8 cellular contexts compared by ENCODE assay signal in genomic region chr6:150866147-150867073, GRCh38. TPM values are rescaled to one million over a fixed set of nuclear protein-coding genes. Genes with fewer than 3 reads are reported as not detected.
DNase-seq lines count a peak whose midpoint lies in the region; ATAC-seq and TF ChIP-seq lines count a peak whose summit lies in the region.

No MANE protein-coding gene starts in this region.

- H3K27ac ChIP-seq in CD4-positive, CD25-positive, alpha-beta regulatory T cell (ENCODE audit: insufficient read depth, low read length, poor library complexity, severe bottlenecking) = peak overlapping the region; percentile 23

- peaks cover 12% of the 10 kb centered on the region for H3K4me1 ChIP-seq in CD4-positive, CD25-positive, alpha-beta regulatory T cell (ENCODE audit: control insufficient read depth, insufficient read depth, low read length, poor library complexity, severe bottlenecking)
- no peaks in the 10 kb centered on the region for H3K4me1 ChIP-seq in endocrine pancreas (ENCODE audit: control insufficient read depth, insufficient read depth, low read length)

- H3K36me3 ChIP-seq in CD4-positive, CD25-positive, alpha-beta regulatory T cell (ENCODE audit: control insufficient read depth, insufficient read depth, low read length) = no peaks in the 10 kb centered on the region
- no peaks in the 10 kb centered on the region for H3K36me3 ChIP-seq in endocrine pancreas (ENCODE audit: control insufficient read depth, insufficient read depth, low read length)

- H3K9me3 ChIP-seq in CD4-positive, CD25-positive, alpha-beta regulatory T cell (ENCODE audit: control insufficient read depth in 2 of 2, low read length in 2 of 2) = no peaks in the 10 kb centered on the region
- no peaks in the 10 kb centered on the region for H3K9me3 ChIP-seq in endocrine pancreas (ENCODE audit: control insufficient read depth, low read length)

- peaks cover 4 to 15% (median 5%) of the 10 kb centered on the region in 4 donors for H3K4me1 Mint-ChIP-seq in CD4-positive, CD25-positive, alpha-beta regulatory T cell
- H3K4me1 Mint-ChIP-seq in mesothelial cell of epicardium = peaks cover 31% of the 10 kb centered on the region

- peak; percentile 81 to 84 for ATAC-seq in CD4-positive, CD25-positive, alpha-beta regulatory T cell (ENCODE audit: low read depth in 2 of 2)
- peak; percentile 75 for ATAC-seq in GM19328 (IDR thresholded peaks at IDR 0.05; ENCODE audit: unreplicated experiment)
- peak; percentile 62 for ATAC-seq in HG03457 (IDR thresholded peaks at IDR 0.05; ENCODE audit: unreplicated experiment)

- H3K36me3 Mint-ChIP-seq in CD4-positive, CD25-positive, alpha-beta regulatory T cell = no peaks in the 10 kb centered on the region
- no peaks in the 10 kb centered on the region for H3K36me3 Mint-ChIP-seq in mesothelial cell of epicardium

- peak; percentile 51 to 89 (median 66) for DNase-seq in CD4-positive, CD25-positive, alpha-beta regulatory T cell
- DNase-seq in NOMO-1 (lab: John Stamatoyannopoulos, UW; ENCODE audit: unreplicated experiment in 2 of 2) = peak; percentile 47 to 83
- DNase-seq in activated CD8-positive, alpha-beta memory T cell treated with anti-CD3 and anti-CD28 coated beads, Interleukin-2, amount 50 U/mL, for 1 hour (ENCODE audit: extremely low read depth) = peak; percentile 17
- DNase-seq in mesothelial cell of epicardium (ENCODE audit: low spot score in 2 of 2, unreplicated experiment in 2 of 2) = peak; percentile 83 to 87
- peak; percentile 50 for DNase-seq in stimulated activated CD8-positive, alpha-beta memory T cell treated with anti-CD3 and anti-CD28 coated beads, Interleukin-15, amount 100 ng/mL, for 24 hours (ENCODE audit: low read depth)

- no peaks in the 10 kb centered on the region for H3K27me3 ChIP-seq in CD4-positive, CD25-positive, alpha-beta regulatory T cell (ENCODE audit: control insufficient read depth, insufficient read depth, low read length)
- H3K27me3 ChIP-seq in endocrine pancreas (ENCODE audit: control insufficient read depth, insufficient read depth, low read length) = no peaks in the 10 kb centered on the region

- H3K9me3 Mint-ChIP-seq in CD4-positive, CD25-positive, alpha-beta regulatory T cell = peaks cover 0 to 3% (median 0%) of the 10 kb centered on the region in 7 donors
- no peaks in the 10 kb centered on the region for H3K9me3 Mint-ChIP-seq in mesothelial cell of epicardium

- peak overlapping the region; percentile 80 to 98 (median 90) for H3K4me3 Mint-ChIP-seq in CD4-positive, CD25-positive, alpha-beta regulatory T cell
- H3K4me3 Mint-ChIP-seq in mesothelial cell of epicardium = peak overlapping the region; percentile 94

- no peak for TF ChIP-seq CTCF in mesothelial cell of epicardium (IDR thresholded peaks at IDR 0.05; ENCODE audit: unreplicated experiment)

- H3K9ac ChIP-seq in endocrine pancreas (ENCODE audit: control insufficient read depth, insufficient read depth, low read length) = peak overlapping the region; percentile 93

- peak overlapping the region; percentile 75 to 97 (median 92) for H3K27ac Mint-ChIP-seq in CD4-positive, CD25-positive, alpha-beta regulatory T cell
- peak overlapping the region; percentile 99 for H3K27ac Mint-ChIP-seq in mesothelial cell of epicardium

- H3K4me3 ChIP-seq in CD4-positive, CD25-positive, alpha-beta regulatory T cell (ENCODE audit: low read depth, low read length) = peak overlapping the region; percentile 37
- H3K4me3 ChIP-seq in endocrine pancreas (ENCODE audit: control insufficient read depth, insufficient read depth, low read length) = peak overlapping the region; percentile 35

- peaks cover 7% of the 10 kb centered on the region for H3K27me3 Mint-ChIP-seq in CD4-positive, CD25-positive, alpha-beta regulatory T cell
- no peaks in the 10 kb centered on the region for H3K27me3 Mint-ChIP-seq in mesothelial cell of epicardium (ENCODE audit: low read depth)

RNA-seq across cellular contexts. Expression of gene MTHFD1L, which starts 0.9 kb away (rescaled TPM):
- 11.1 TPM for total RNA-seq in CD4-positive, CD25-positive, alpha-beta regulatory T cell
- polyA plus RNA-seq in CD4-positive, CD25-positive, alpha-beta regulatory T cell = 1 to 10 TPM; 2.0 to 4.3 (median 3.2) TPM
- 55.3 to 59.1 TPM (median 55.5 TPM) in 3 replicates for total RNA-seq in mesothelial cell of epicardium

Comparison
In these comparisons a context has a peak if more than half of its experiments do, and no peak if none do; other contexts are left out.
1. Peak in every context shown above with its lines: DNase-seq, ATAC-seq, H3K4me3 ChIP-seq and H3K27ac ChIP-seq.
2. DNase-seq: peak in every context shown above with its lines; median percentile 85 in mesothelial cell of epicardium; 66 in CD4-positive, CD25-positive, alpha-beta regulatory T cell; 65 in NOMO-1; 50 in stimulated activated CD8-positive, alpha-beta memory T cell treated with anti-CD3 and anti-CD28 coated beads, Interleukin-15, amount 100 ng/mL, for 24 hours; 17 in activated CD8-positive, alpha-beta memory T cell treated with anti-CD3 and anti-CD28 coated beads, Interleukin-2, amount 50 U/mL, for 1 hour.